12 cellular contexts compared by ENCODE assay signal in genomic region chr1:173853074-173853473, GRCh38. TPM values are rescaled to one million over a fixed set of nuclear protein-coding genes. Genes with fewer than 3 reads are reported as not detected.
DNase-seq lines count a peak whose midpoint lies in the region; ATAC-seq lines count a peak whose summit lies in the region.
"Had no signal": no experiment of that assay in that cellular context is flagged by ENCODE, and none has a peak within 500 bp of the region (broad histone marks: within the 10 kb centered on the region; RNA-seq: fewer than 3 reads in every experiment).

No MANE protein-coding gene starts in this region.

- H3K4me3 ChIP-seq in Karpas-422 (ENCODE audit: low read length), result no peak overlapping the region

- H4K20me1 ChIP-seq in Karpas-422 (ENCODE audit: insufficient read depth, low read depth, low read length), result no peaks in the 10 kb centered on the region

- H2AFZ ChIP-seq in Karpas-422 (ENCODE audit: low read length), result no peak overlapping the region

- no peak overlapping the region for H3K27ac ChIP-seq in Karpas-422 (ENCODE audit: low read length)
- H3K27ac ChIP-seq: KMS-11 had no signal

- DNase-seq in H4 (ENCODE audit: low spot score) (peak; percentile 56), amniotic epithelial cell (ENCODE audit: low read depth) (peak; percentile 81), glomerular endothelial cell (ENCODE audit: extremely low read depth, low read depth, low spot score) (peak; percentile 91), pulmonary artery endothelial cell (ENCODE audit: low read depth, low spot score) (peak; percentile 90), Karpas-422 (no peak), HuH-7 (ENCODE audit: low spot score) (no peak)
- DNase-seq: activated CD4-positive, alpha-beta T cell treated with anti-CD3 and anti-CD28 coated beads, Interleukin-2, amount 50 U/mL, for 48 hours; activated naive CD4-positive, alpha-beta T cell treated with Interleukin-2 at 50 U/mL for 16 hours; mammary epithelial cell; NCI-H524 had no signal

- H3K4me1 ChIP-seq in Karpas-422 (ENCODE audit: low read length), result no peaks in the 10 kb centered on the region

- no peaks in the 10 kb centered on the region for H3K9me3 ChIP-seq in Karpas-422 (ENCODE audit: low read length)

- ATAC-seq in GM19397 (IDR thresholded peaks at IDR 0.05; ENCODE audit: unreplicated experiment), result no peak

- H3K9ac ChIP-seq in Karpas-422 (ENCODE audit: low read length), result no peak overlapping the region
- H3K9ac ChIP-seq: KMS-11 had no signal

- no peaks in the 10 kb centered on the region for H3K9me2 ChIP-seq in Karpas-422 (replicated peaks; ENCODE audit: insufficient read depth, low read length)

- H3K36me3 ChIP-seq in Karpas-422 (ENCODE audit: insufficient read depth, low read length), result peaks cover 19% of the 10 kb centered on the region

- no peak overlapping the region for H3K4me2 ChIP-seq in Karpas-422 (ENCODE audit: low read depth, low read length, poor library complexity, severe bottlenecking)
- H3K4me2 ChIP-seq: KMS-11 had no signal

- no peaks in the 10 kb centered on the region for H3K79me2 ChIP-seq in Karpas-422 (ENCODE audit: low read length)

- no peaks in the 10 kb centered on the region for H3K27me3 ChIP-seq in Karpas-422 (ENCODE audit: low read length)

RNA-seq across cellular contexts. Expression of gene GAS5, which starts 14.7 kb away (rescaled TPM):
- total RNA-seq in H4 (2014; rRNA removed; shearing (Covaris generic)), result 335 and 341 TPM in 2 replicates
- total RNA-seq in glomerular endothelial cell (229 and 265 TPM in 2 replicates), pulmonary artery endothelial cell (244 and 416 TPM in 2 replicates)
- total RNA-seq in Karpas-422 (2014; rRNA removed; shearing (Covaris generic); ENCODE audit: low replicate concordance), result 636 and 838 TPM in 2 replicates

RNA-seq across cellular contexts. Expression of gene ZBTB37, which starts 15.1 kb away (rescaled TPM):
- total RNA-seq in H4 (2014; rRNA removed; shearing (Covaris generic)), result 2.0 and 2.3 TPM in 2 replicates
- 4.6 and 5.0 TPM in 2 replicates for total RNA-seq in glomerular endothelial cell
- total RNA-seq in pulmonary artery endothelial cell, result 3.6 and 5.6 TPM in 2 replicates
- 9.7 and 15.8 TPM in 2 replicates for total RNA-seq in Karpas-422 (2014; rRNA removed; shearing (Covaris generic); ENCODE audit: low replicate concordance)

RNA-seq across cellular contexts. Expression of gene CENPL, which starts 28.4 kb away (rescaled TPM):
- total RNA-seq in H4 (2014; rRNA removed; shearing (Covaris generic)), result 25.0 and 27.6 TPM in 2 replicates
- total RNA-seq in glomerular endothelial cell (5.3 and 5.4 TPM in 2 replicates), pulmonary artery endothelial cell (17.5 and 35.8 TPM in 2 replicates)
- total RNA-seq in Karpas-422 (2014; rRNA removed; shearing (Covaris generic); ENCODE audit: low replicate concordance), result 15.5 and 29.3 TPM in 2 replicates

RNA-seq across cellular contexts. Expression of gene DARS2, which starts 28.6 kb away (rescaled TPM):
- total RNA-seq in H4 (2014; rRNA removed; shearing (Covaris generic)), result 24.7 and 27.8 TPM in 2 replicates
- total RNA-seq in glomerular endothelial cell, result 18.8 and 18.9 TPM in 2 replicates
- 18.7 and 34.6 TPM in 2 replicates for total RNA-seq in pulmonary artery endothelial cell
- 23.4 and 39.3 TPM in 2 replicates for total RNA-seq in Karpas-422 (2014; rRNA removed; shearing (Covaris generic); ENCODE audit: low replicate concordance)

Comparison
In these comparisons a context has a peak if more than half of its experiments do, and no peak if none do; other contexts are left out.
1. DNase-seq: peak in H4 (single experiment), amniotic epithelial cell (single experiment), glomerular endothelial cell (single experiment) and pulmonary artery endothelial cell (single experiment); none in Karpas-422 (single experiment) and HuH-7 (single experiment).